8 cellular contexts compared by ENCODE assay signal in genomic region chrX:72308566-72309296, GRCh38. TPM values are rescaled to one million over a fixed set of nuclear protein-coding genes. Genes with fewer than 3 reads are reported as not detected.
A peak's percentile ranks its signal among the peaks of the same experiment; 100 is the strongest.
DNase-seq lines count a peak whose midpoint lies in the region; ATAC-seq and TF ChIP-seq lines count a peak whose summit lies in the region.

No MANE protein-coding gene starts in this region.

- H3K4me3 ChIP-seq in fibroblast of the aortic adventitia (ENCODE audit: low read depth, low read length) = peak overlapping the region; percentile 44
- peak overlapping the region in 3 of 4 donors; percentile 18 to 38 (median 35) for H3K4me3 ChIP-seq in upper lobe of left lung

- H3K9me3 Mint-ChIP-seq in activated T-cell treated with anti-CD3 and anti-CD28 coated beads, Interleukin-2, amount 50 U/mL, for 4 hours = no peaks in the 10 kb centered on the region
- peaks cover 0 to 3% (median 0%) of the 10 kb centered on the region in 9 donors for H3K9me3 Mint-ChIP-seq in naive thymus-derived CD8-positive, alpha-beta T cell

- no peak overlapping the region for H3K27ac ChIP-seq in upper lobe of left lung

- CTCF ChIA-PET in HEK293T (lab: Yijun Ruan, JAX) = interaction anchor here (0.5 to 1.3 kb wide), 3 partner anchors 11 to 65 kb away, joined by 4 to 5 read pairs (median 5); partner anchors contain the start of gene RPS4X

- H3K4me1 Mint-ChIP-seq in activated T-cell treated with anti-CD3 and anti-CD28 coated beads, Interleukin-2, amount 50 U/mL, for 4 hours (ENCODE audit: low read depth) = peaks cover 25% of the 10 kb centered on the region
- H3K4me1 Mint-ChIP-seq in naive thymus-derived CD8-positive, alpha-beta T cell = peaks cover 11 to 36% (median 30%) of the 10 kb centered on the region in 4 donors

- peak overlapping the region in 1 of 10 donors; percentile 11 for H3K27ac Mint-ChIP-seq in naive thymus-derived CD8-positive, alpha-beta T cell

- peaks cover 10 to 52% (median 25%) of the 10 kb centered on the region in 4 donors for H3K4me1 ChIP-seq in upper lobe of left lung

- WGBS in upper lobe of left lung, 2 donors = 2 to 8% methylated on average over 14 to 24 of the region's 24 CpGs

- no peaks in the 10 kb centered on the region for H3K36me3 Mint-ChIP-seq in activated T-cell treated with anti-CD3 and anti-CD28 coated beads, Interleukin-2, amount 50 U/mL, for 4 hours (ENCODE audit: insufficient read depth)
- H3K36me3 Mint-ChIP-seq in naive thymus-derived CD8-positive, alpha-beta T cell = no peaks in the 10 kb centered on the region

- H3K27me3 ChIP-seq in upper lobe of left lung = peaks cover 0 to 39% (median 0%) of the 10 kb centered on the region in 4 donors

- peak; percentile 24 to 29 for ATAC-seq in activated T-cell treated with anti-CD3 and anti-CD28 coated beads, Interleukin-2, amount 50 U/mL, for 4 hours
- ATAC-seq in naive thymus-derived CD8-positive, alpha-beta T cell = peak; percentile 19 to 30
- ATAC-seq in upper lobe of left lung (ENCODE audit: low FRiP score in 2 of 2) (peak; percentile 47 to 77), HG03565 (IDR thresholded peaks at IDR 0.05; ENCODE audit: unreplicated experiment) (no peak)

- TF ChIP-seq EP300 in upper lobe of left lung (IDR thresholded peaks at IDR 0.05) = no peak

- peak overlapping the region; percentile 40 for H3K4me3 Mint-ChIP-seq in activated T-cell treated with anti-CD3 and anti-CD28 coated beads, Interleukin-2, amount 50 U/mL, for 4 hours
- H3K4me3 Mint-ChIP-seq in naive thymus-derived CD8-positive, alpha-beta T cell = peak overlapping the region; percentile 59 to 89 (median 77)

- H3K9me3 ChIP-seq in upper lobe of left lung = no peaks in the 10 kb centered on the region

- TF ChIP-seq CTCF in fibroblast of the aortic adventitia (IDR thresholded peaks at IDR 0.05; ENCODE audit: insufficient read depth, low read length) = no peak
- no peak for TF ChIP-seq CTCF in upper lobe of left lung (IDR thresholded peaks at IDR 0.05)

- no peaks in the 10 kb centered on the region for H3K36me3 ChIP-seq in upper lobe of left lung

- DNase-seq in COLO829 (ENCODE audit: low spot score) (peak; percentile 65), HEK293T (ENCODE audit: extremely low spot score) (peak; percentile 86), NCI-H345 treated with DMSO at 0.1 percent for 48 hours (lab: John Stamatoyannopoulos, UW; ENCODE audit: unreplicated experiment) (peak; percentile 36), fibroblast of the aortic adventitia (ENCODE audit: low read depth) (peak; percentile 60), upper lobe of left lung (peak in 1 of 2 donors; percentile 59)
- no peak for DNase-seq in activated T-cell treated with anti-CD3 and anti-CD28 coated beads, Interleukin-2, amount 50 U/mL, for 4 hours
- peak in 2 of 10 donors; percentile 11 to 16 for DNase-seq in naive thymus-derived CD8-positive, alpha-beta T cell

- no peak for TF ChIP-seq POLR2A in upper lobe of left lung (IDR thresholded peaks at IDR 0.05)

- peaks cover 44% of the 10 kb centered on the region for H3K27me3 Mint-ChIP-seq in activated T-cell treated with anti-CD3 and anti-CD28 coated beads, Interleukin-2, amount 50 U/mL, for 4 hours (ENCODE audit: low read depth)
- H3K27me3 Mint-ChIP-seq in naive thymus-derived CD8-positive, alpha-beta T cell = peaks cover 11 to 55% (median 30%) of the 10 kb centered on the region in 5 donors

- POLR2A ChIA-PET in HEK293T (lab: Yijun Ruan, JAX) = interaction anchor here (1.4 to 5.2 kb wide), 2 partner anchors 9 to 32 kb away, joined by 4 to 33 read pairs; partner anchors contain the start of gene RPS4X
- POLR2A ChIA-PET in naive thymus-derived CD8-positive, alpha-beta T cell (lab: Charles Lee) = no interaction called here

TF ChIP-seq in HEK293T, 16 proteins besides CTCF, POLR2A, EP300 and RAD21:
- peak; percentile 82 for TF ChIP-seq L3MBTL2 (conservative IDR thresholded peaks at IDR 0.05)
- peak; percentile 92 for TF ChIP-seq FOXM1 (IDR thresholded peaks at IDR 0.05; ENCODE audit: borderline replicate concordance)
- TF ChIP-seq ZNF384 (IDR thresholded peaks at IDR 0.05) = no peak

RNA-seq across cellular contexts. Expression of gene CITED1, which starts 3.0 kb away (rescaled TPM):
- not detected for total RNA-seq in activated T-cell treated with anti-CD3 and anti-CD28 coated beads, Interleukin-2, amount 50 U/mL, for 4 hours
- total RNA-seq in fibroblast of the aortic adventitia (ENCODE audit: low replicate concordance) = not detected in 2 replicates
- total RNA-seq in naive thymus-derived CD8-positive, alpha-beta T cell = not detected
- polyA plus RNA-seq in naive thymus-derived CD8-positive, alpha-beta T cell = not detected
- 1 to 10 TPM in 2 of 6 donors, under 1 TPM in 1, not detected in 3; 0.54 to 2.1 (median 2.0) TPM for total RNA-seq in upper lobe of left lung

RNA-seq across cellular contexts. Expression of gene RPS4X, which starts 31.7 kb away (rescaled TPM):
- total RNA-seq in activated T-cell treated with anti-CD3 and anti-CD28 coated beads, Interleukin-2, amount 50 U/mL, for 4 hours = 1,000 to 10,000 TPM; 1,059 to 1,737 (median 1,063) TPM
- total RNA-seq in fibroblast of the aortic adventitia (ENCODE audit: low replicate concordance) (428 and 1,519 TPM in 2 replicates), upper lobe of left lung (100 to 1,000 TPM; 284 to 942 (median 575) TPM)
- 1,000 to 10,000 TPM; 1,451 to 1,521 TPM for total RNA-seq in naive thymus-derived CD8-positive, alpha-beta T cell
- polyA plus RNA-seq in naive thymus-derived CD8-positive, alpha-beta T cell = 1,000 to 10,000 TPM; 1,041 to 1,187 (median 1,156) TPM
